ENCODE assay signal across 14 cellular contexts in genomic region chr3:64837126-64837738, GRCh38.
"Had no signal": no experiment of that assay in that cellular context is flagged by ENCODE, and none has a peak within 500 bp of the region (broad histone marks: within the 10 kb centered on the region; RNA-seq: fewer than 3 reads in every experiment).

No MANE protein-coding gene starts in this region.

- H3K36me3 ChIP-seq: cardiac muscle cell had no signal

- H3K27me3 ChIP-seq: cardiac muscle cell had no signal

- H3K27ac ChIP-seq: cardiac muscle cell had no signal

- ATAC-seq: activated CD8-positive, alpha-beta memory T cell treated with anti-CD3 and anti-CD28 coated beads, Interleukin-2, amount 10 ng/mL, durations not matched to agents 7 days and 5 days; left colon had no signal

- FAIRE-seq: colon, endothelial cell of umbilical vein had no signal

- H3K4me3 ChIP-seq: cardiac muscle cell, lung had no signal

- DNase-seq: activated CD4-positive, alpha-beta T cell treated with anti-CD3 and anti-CD28 coated beads for 1 hour; activated CD4-positive, alpha-beta T cell treated with anti-CD3 and anti-CD28 coated beads, Interleukin-2, amount 50 U/mL, for 48 hours; activated CD8-positive, alpha-beta memory T cell treated with anti-CD3 and anti-CD28 coated beads, Interleukin-2, amount 10 ng/mL, durations not matched to agents 7 days and 5 days; activated gamma-delta T cell; activated naive CD8-positive, alpha-beta T cell treated with anti-CD3 and anti-CD28 coated beads, Interleukin-2, amount 10 ng/mL, durations not matched to agents 7 days and 5 days; activated T-cell treated with anti-CD3 and anti-CD28 coated beads, Interleukin-2, amount 50 U/mL, for 48 hours; glutamatergic neuron; left colon; right cardiac atrium; stimulated activated naive CD4-positive, alpha-beta T cell had no signal
